ENCODE assay signal across 26 cellular contexts in genomic region chr12:65199604-65200003, GRCh38.
"Had no signal": no experiment of that assay in that cellular context is flagged by ENCODE, and none has a peak within 500 bp of the region (broad histone marks: within the 10 kb centered on the region; RNA-seq: fewer than 3 reads in every experiment).

No MANE protein-coding gene starts in this region.

- H3K4me3 Mint-ChIP-seq: activated CD4-positive, alpha-beta memory T cell treated with anti-CD3 and anti-CD28 coated beads, Interleukin-2, amount 10 ng/mL, durations not matched to agents 7 days and 5 days; activated naive CD4-positive, alpha-beta T cell treated with anti-CD3 and anti-CD28 coated beads, Interleukin-2, amount 50 U/mL, for 24 hours; activated naive CD8-positive, alpha-beta T cell treated with anti-CD3 and anti-CD28 coated beads, Interleukin-2, amount 10 ng/mL, durations not matched to agents 7 days and 5 days had no signal

- H3K9me3 Mint-ChIP-seq: activated naive CD4-positive, alpha-beta T cell treated with anti-CD3 and anti-CD28 coated beads, Interleukin-2, amount 50 U/mL, for 24 hours had no signal

- H3K27ac Mint-ChIP-seq: activated CD4-positive, alpha-beta memory T cell treated with anti-CD3 and anti-CD28 coated beads, Interleukin-2, amount 10 ng/mL, durations not matched to agents 7 days and 5 days; activated naive CD8-positive, alpha-beta T cell treated with anti-CD3 and anti-CD28 coated beads, Interleukin-2, amount 10 ng/mL, durations not matched to agents 7 days and 5 days; activated T-helper 2 cell treated with anti-CD3 and anti-CD28 coated beads, Interferon-gamma antibody, Interleukin-2, Interleukin-4, amounts not matched to agents 10 μg/mL and 5 μg/mL and 100 μg/mL, durations not matched to agents 14 hours and 24 hours and 36 hours had no signal

- H3K27ac ChIP-seq: ascending aorta, SJCRH30, SK-N-MC, WERI-Rb-1 had no signal

- H3K4me1 ChIP-seq: SJCRH30 had no signal

- H3K36me3 ChIP-seq: ascending aorta had no signal

- H3K27me3 Mint-ChIP-seq: activated CD4-positive, alpha-beta memory T cell treated with anti-CD3 and anti-CD28 coated beads, Interleukin-2, amount 10 ng/mL, durations not matched to agents 7 days and 5 days; activated naive CD4-positive, alpha-beta T cell treated with anti-CD3 and anti-CD28 coated beads, Interleukin-2, amount 50 U/mL, for 24 hours; activated naive CD8-positive, alpha-beta T cell treated with anti-CD3 and anti-CD28 coated beads, Interleukin-2, amount 10 ng/mL, durations not matched to agents 7 days and 5 days had no signal

- H3K27me3 ChIP-seq: ascending aorta, SJCRH30 had no signal

- DNase-seq: activated CD4-positive, alpha-beta memory T cell treated with anti-CD3 and anti-CD28 coated beads, Interleukin-2, amount 10 ng/mL, durations not matched to agents 7 days and 5 days; activated CD4-positive, alpha-beta T cell treated with anti-CD3 and anti-CD28 coated beads for 1 hour; activated CD4-positive, alpha-beta T cell treated with anti-CD3 and anti-CD28 coated beads for 48 hours; activated CD4-positive, CD25-positive, alpha-beta regulatory T cell; activated gamma-delta T cell; activated naive CD4-positive, alpha-beta T cell treated with Interleukin-2 at 50 U/mL for 16 hours; activated naive CD8-positive, alpha-beta T cell treated with anti-CD3 and anti-CD28 coated beads, Interleukin-2, amount 10 ng/mL, durations not matched to agents 7 days and 5 days; activated T-cell treated with anti-CD3 and anti-CD28 coated beads, Interleukin-2, amount 50 U/mL, for 1 hour; amygdala; cerebellar nuclear complex; NCI-H1105; NCI-H1436; NCI-H1694; NCI-H1930; NCI-H2081 treated with DMSO at 0.1 percent for 48 hours; NCI-H345; NCI-H524 treated with DMSO at 0.1 percent for 48 hours; SHP77; SJCRH30; T1000; WERI-Rb-1 had no signal

- H3K4me3 ChIP-seq: ascending aorta, SJCRH30, SK-N-MC had no signal

- ATAC-seq: Panc1 had no signal
